32 cellular contexts compared by ENCODE assay signal in the genomic region with DNA sequence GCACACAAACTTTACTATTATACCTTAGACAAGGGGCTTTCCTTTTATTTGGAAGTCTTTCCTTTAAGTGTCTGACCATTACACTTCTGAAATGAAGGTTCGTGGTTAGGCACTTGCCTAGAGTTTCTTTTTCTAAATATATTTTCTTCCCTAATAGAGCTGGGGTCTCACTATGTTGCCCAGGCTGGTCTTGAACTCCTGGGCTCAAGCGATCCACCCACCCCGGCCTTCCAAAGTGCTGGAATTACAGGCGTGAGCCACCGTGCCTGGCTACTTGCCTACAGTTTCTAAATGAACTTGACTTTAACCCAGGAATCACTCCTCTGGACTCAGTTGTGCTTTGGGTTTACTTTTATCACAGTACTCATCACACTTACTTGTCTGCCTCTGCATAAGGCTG.
"Had no signal": no experiment of that assay in that cellular context is flagged by ENCODE, and none has a peak within 500 bp of the region (broad histone marks: within the 10 kb centered on the region; RNA-seq: fewer than 3 reads in every experiment).

No MANE protein-coding gene starts in this region.

- ATAC-seq: activated CD4-positive, alpha-beta T cell treated with anti-CD3 and anti-CD28 coated beads for 36 hours; activated CD4-positive, CD25-positive, alpha-beta regulatory T cell treated with anti-CD3 and anti-CD28 coated beads, Interleukin-2, amount 50 U/mL, for 24 hours; activated CD8-positive, alpha-beta memory T cell treated with anti-CD3 and anti-CD28 coated beads, Interleukin-2, amount 10 ng/mL, durations not matched to agents 7 days and 5 days; activated CD8-positive, alpha-beta T cell treated with anti-CD3 and anti-CD28 coated beads, Interleukin-2, amount 10 ng/mL, durations not matched to agents 7 days and 5 days; activated naive CD8-positive, alpha-beta T cell treated with anti-CD3 and anti-CD28 coated beads, Interleukin-2, amount 50 U/mL, for 24 hours had no signal

- DNase-seq: activated CD4-positive, alpha-beta memory T cell treated with anti-CD3 and anti-CD28 coated beads, Interleukin-2, amount 10 ng/mL, durations not matched to agents 7 days and 5 days; activated CD4-positive, alpha-beta T cell treated with anti-CD3 and anti-CD28 coated beads for 1 hour; activated CD4-positive, alpha-beta T cell treated with anti-CD3 and anti-CD28 coated beads for 36 hours; activated CD4-positive, alpha-beta T cell treated with anti-CD3 and anti-CD28 coated beads for 48 hours; activated CD4-positive, alpha-beta T cell treated with anti-CD3 and anti-CD28 coated beads, Interleukin-2, amount 10 ng/mL, durations not matched to agents 7 days and 5 days; activated CD4-positive, alpha-beta T cell treated with anti-CD3 and anti-CD28 coated beads, Interleukin-2, amount 50 U/mL, for 48 hours; activated CD4-positive, CD25-positive, alpha-beta regulatory T cell; activated CD8-positive, alpha-beta memory T cell treated with anti-CD3 and anti-CD28 coated beads for 24 hours; activated CD8-positive, alpha-beta memory T cell treated with anti-CD3 and anti-CD28 coated beads, Interleukin-2, amount 10 ng/mL, durations not matched to agents 7 days and 5 days; activated CD8-positive, alpha-beta memory T cell treated with anti-CD3 and anti-CD28 coated beads, Interleukin-2, amount 50 U/mL, for 48 hours; activated CD8-positive, alpha-beta T cell treated with anti-CD3 and anti-CD28 coated beads, Interleukin-2, amount 10 ng/mL, durations not matched to agents 7 days and 5 days; activated effector memory CD4-positive, alpha-beta T cell treated with anti-CD3 and anti-CD28 coated beads, Interleukin-2, amount 50 U/mL, for 16 hours; activated gamma-delta T cell treated with Interleukin-2 at 50 U/mL for 16 hours; activated naive CD4-positive, alpha-beta T cell; activated naive CD4-positive, alpha-beta T cell treated with anti-CD3 and anti-CD28 coated beads, Interleukin-2, amount 10 ng/mL, durations not matched to agents 7 days and 5 days; activated naive CD8-positive, alpha-beta T cell treated with anti-CD3 and anti-CD28 coated beads, Interleukin-2, amount 10 ng/mL, durations not matched to agents 7 days and 5 days; activated naive CD8-positive, alpha-beta T cell treated with anti-CD3 and anti-CD28 coated beads, Interleukin-2, amount 50 U/mL, for 24 hours; activated T-cell treated with anti-CD3 and anti-CD28 coated beads, Interleukin-2, amount 50 U/mL, for 48 hours; amygdala; cerebellar nuclear complex; T-helper 1 cell; T-helper 2 cell; T-helper 9 cell had no signal

- H3K27ac Mint-ChIP-seq: activated CD4-positive, alpha-beta memory T cell treated with anti-CD3 and anti-CD28 coated beads, Interleukin-2, amount 10 ng/mL, durations not matched to agents 7 days and 5 days; activated CD4-positive, alpha-beta T cell treated with anti-CD3 and anti-CD28 coated beads for 36 hours; activated CD4-positive, alpha-beta T cell treated with anti-CD3 and anti-CD28 coated beads, Interleukin-2, amount 10 ng/mL, durations not matched to agents 7 days and 5 days; activated CD8-positive, alpha-beta memory T cell treated with anti-CD3 and anti-CD28 coated beads, Interleukin-2, amount 10 ng/mL, durations not matched to agents 7 days and 5 days; activated CD8-positive, alpha-beta T cell treated with anti-CD3 and anti-CD28 coated beads, Interleukin-2, amount 10 ng/mL, durations not matched to agents 7 days and 5 days; activated naive CD4-positive, alpha-beta T cell treated with anti-CD3 and anti-CD28 coated beads, Interleukin-2, amount 10 ng/mL, durations not matched to agents 7 days and 5 days; activated naive CD4-positive, alpha-beta T cell treated with anti-CD3 and anti-CD28 coated beads, Interleukin-2, amount 50 U/mL, for 24 hours; activated naive CD8-positive, alpha-beta T cell treated with anti-CD3 and anti-CD28 coated beads, Interleukin-2, amount 10 ng/mL, durations not matched to agents 7 days and 5 days; activated naive CD8-positive, alpha-beta T cell treated with anti-CD3 and anti-CD28 coated beads, Interleukin-2, amount 50 U/mL, for 24 hours; T-helper 1 cell treated with Interleukin-12 subunit alpha and Interleukin-12 subunit beta and Interleukin-4 antibody, amounts not matched to agents 30 μg/mL and 1 μg/mL, for 36 hours; T-helper 2 cell treated with Interferon-gamma antibody and Interleukin-4, amounts not matched to agents 5 μg/mL and 100 μg/mL, for 36 hours had no signal

- H3K27me3 Mint-ChIP-seq: activated CD4-positive, alpha-beta memory T cell treated with anti-CD3 and anti-CD28 coated beads, Interleukin-2, amount 10 ng/mL, durations not matched to agents 7 days and 5 days; activated CD4-positive, alpha-beta T cell treated with anti-CD3 and anti-CD28 coated beads for 36 hours; activated CD4-positive, alpha-beta T cell treated with anti-CD3 and anti-CD28 coated beads, Interleukin-2, amount 10 ng/mL, durations not matched to agents 7 days and 5 days; activated CD8-positive, alpha-beta memory T cell treated with anti-CD3 and anti-CD28 coated beads, Interleukin-2, amount 10 ng/mL, durations not matched to agents 7 days and 5 days; activated naive CD4-positive, alpha-beta T cell treated with anti-CD3 and anti-CD28 coated beads, Interleukin-2, amount 10 ng/mL, durations not matched to agents 7 days and 5 days; activated naive CD4-positive, alpha-beta T cell treated with anti-CD3 and anti-CD28 coated beads, Interleukin-2, amount 50 U/mL, for 24 hours; activated naive CD8-positive, alpha-beta T cell; activated naive CD8-positive, alpha-beta T cell treated with anti-CD3 and anti-CD28 coated beads, Interleukin-2, amount 10 ng/mL, durations not matched to agents 7 days and 5 days; activated naive CD8-positive, alpha-beta T cell treated with anti-CD3 and anti-CD28 coated beads, Interleukin-2, amount 50 U/mL, for 24 hours; central memory CD8-positive, alpha-beta T cell had no signal

- H3K4me3 Mint-ChIP-seq: activated CD4-positive, alpha-beta memory T cell treated with anti-CD3 and anti-CD28 coated beads, Interleukin-2, amount 10 ng/mL, durations not matched to agents 7 days and 5 days; activated CD4-positive, alpha-beta T cell treated with anti-CD3 and anti-CD28 coated beads for 36 hours; activated CD4-positive, alpha-beta T cell treated with anti-CD3 and anti-CD28 coated beads, Interleukin-2, amount 10 ng/mL, durations not matched to agents 7 days and 5 days; activated CD8-positive, alpha-beta memory T cell treated with anti-CD3 and anti-CD28 coated beads, Interleukin-2, amount 10 ng/mL, durations not matched to agents 7 days and 5 days; activated CD8-positive, alpha-beta T cell treated with anti-CD3 and anti-CD28 coated beads, Interleukin-2, amount 10 ng/mL, durations not matched to agents 7 days and 5 days; activated naive CD4-positive, alpha-beta T cell treated with anti-CD3 and anti-CD28 coated beads, Interleukin-2, amount 10 ng/mL, durations not matched to agents 7 days and 5 days; activated naive CD4-positive, alpha-beta T cell treated with anti-CD3 and anti-CD28 coated beads, Interleukin-2, amount 50 U/mL, for 24 hours; activated naive CD8-positive, alpha-beta T cell; activated naive CD8-positive, alpha-beta T cell treated with anti-CD3 and anti-CD28 coated beads, Interleukin-2, amount 10 ng/mL, durations not matched to agents 7 days and 5 days; activated naive CD8-positive, alpha-beta T cell treated with anti-CD3 and anti-CD28 coated beads, Interleukin-2, amount 50 U/mL, for 24 hours; central memory CD8-positive, alpha-beta T cell; T-helper 1 cell treated with Interleukin-12 subunit alpha and Interleukin-12 subunit beta and Interleukin-4 antibody, amounts not matched to agents 30 μg/mL and 1 μg/mL, for 36 hours; T-helper 2 cell treated with Interferon-gamma antibody and Interleukin-4, amounts not matched to agents 5 μg/mL and 100 μg/mL, for 36 hours had no signal

- FAIRE-seq: bronchial epithelial cell, TTC549 had no signal

- H3K9me3 Mint-ChIP-seq: activated CD4-positive, alpha-beta memory T cell treated with anti-CD3 and anti-CD28 coated beads, Interleukin-2, amount 10 ng/mL, durations not matched to agents 7 days and 5 days; activated CD4-positive, alpha-beta T cell treated with anti-CD3 and anti-CD28 coated beads, Interleukin-2, amount 10 ng/mL, durations not matched to agents 7 days and 5 days; activated naive CD4-positive, alpha-beta T cell treated with anti-CD3 and anti-CD28 coated beads, Interleukin-2, amount 10 ng/mL, durations not matched to agents 7 days and 5 days; activated naive CD4-positive, alpha-beta T cell treated with anti-CD3 and anti-CD28 coated beads, Interleukin-2, amount 50 U/mL, for 24 hours; activated naive CD8-positive, alpha-beta T cell treated with anti-CD3 and anti-CD28 coated beads, Interleukin-2, amount 10 ng/mL, durations not matched to agents 7 days and 5 days; activated naive CD8-positive, alpha-beta T cell treated with anti-CD3 and anti-CD28 coated beads, Interleukin-2, amount 50 U/mL, for 24 hours; brain; central memory CD8-positive, alpha-beta T cell; T-helper 1 cell treated with Interleukin-12 subunit alpha and Interleukin-12 subunit beta and Interleukin-4 antibody, amounts not matched to agents 30 μg/mL and 1 μg/mL, for 36 hours; T-helper 2 cell treated with Interferon-gamma antibody and Interleukin-4, amounts not matched to agents 5 μg/mL and 100 μg/mL, for 36 hours had no signal

- H3K4me1 Mint-ChIP-seq: activated CD4-positive, alpha-beta T cell treated with anti-CD3 and anti-CD28 coated beads, Interleukin-2, amount 10 ng/mL, durations not matched to agents 7 days and 5 days; activated CD8-positive, alpha-beta memory T cell treated with anti-CD3 and anti-CD28 coated beads, Interleukin-2, amount 10 ng/mL, durations not matched to agents 7 days and 5 days; activated naive CD4-positive, alpha-beta T cell treated with anti-CD3 and anti-CD28 coated beads, Interleukin-2, amount 10 ng/mL, durations not matched to agents 7 days and 5 days; activated naive CD4-positive, alpha-beta T cell treated with anti-CD3 and anti-CD28 coated beads, Interleukin-2, amount 50 U/mL, for 24 hours; activated naive CD8-positive, alpha-beta T cell treated with anti-CD3 and anti-CD28 coated beads, Interleukin-2, amount 50 U/mL, for 24 hours had no signal
